ENCODE assay signal across 8 cellular contexts in genomic region chr2:68121873-68122679, GRCh38. TPM values are rescaled to one million over a fixed set of nuclear protein-coding genes. Genes with fewer than 3 reads are reported as not detected.
DNase-seq lines count a peak whose midpoint lies in the region; ATAC-seq lines count a peak whose summit lies in the region.

No MANE protein-coding gene starts in this region.

- peak; percentile 80 for ATAC-seq in left ventricle myocardium superior
- ATAC-seq in sciatic nerve = peak; percentile 80
- no peak for ATAC-seq in GM21528 (IDR thresholded peaks at IDR 0.05; ENCODE audit: low FRiP score, unreplicated experiment)
- no peak for ATAC-seq in GM21825 (IDR thresholded peaks at IDR 0.05; ENCODE audit: unreplicated experiment)

- intact Hi-C loops in left ventricle myocardium superior (cut with micrococcal nuclease) = loop anchor here (5.0 kb wide), 1 partner anchor 160 kb away; no protein-coding TSS in a partner anchor
- intact Hi-C loops in sciatic nerve (cut with DNase I) = no loop called here

- DNase-seq in GDM1 (lab: John Stamatoyannopoulos, UW) (peak; percentile 62), MV-4-11 (lab: John Stamatoyannopoulos, UW) (peak; percentile 59), T follicular helper cell (ENCODE audit: low read depth) (peak; percentile 59), amniotic stem cell (lab: John Stamatoyannopoulos, UW) (peak; percentile 79), left ventricle myocardium superior (peak; percentile 91), sciatic nerve (ENCODE audit: low spot score) (peak; percentile 93)

RNA-seq across cellular contexts. Expression of gene PNO1, which starts 35.6 kb away (rescaled TPM):
- total RNA-seq in left ventricle myocardium superior (7.4 TPM), sciatic nerve (10.6 TPM)

RNA-seq across cellular contexts. Expression of gene C1D, which starts 59.3 kb away (rescaled TPM):
- total RNA-seq in left ventricle myocardium superior = 18.5 TPM
- total RNA-seq in sciatic nerve = 18.5 TPM

Comparison
In these comparisons a context has a peak if more than half of its experiments do, and no peak if none do; other contexts are left out.
1. ATAC-seq: peak in left ventricle myocardium superior (single experiment) and sciatic nerve (single experiment); none in GM21528 (single experiment) and GM21825 (single experiment).
2. Peak in every context shown above with its lines, with median percentiles within 50 percentile points of each other: DNase-seq.